10 cellular contexts compared by ENCODE assay signal in the genomic region with DNA sequence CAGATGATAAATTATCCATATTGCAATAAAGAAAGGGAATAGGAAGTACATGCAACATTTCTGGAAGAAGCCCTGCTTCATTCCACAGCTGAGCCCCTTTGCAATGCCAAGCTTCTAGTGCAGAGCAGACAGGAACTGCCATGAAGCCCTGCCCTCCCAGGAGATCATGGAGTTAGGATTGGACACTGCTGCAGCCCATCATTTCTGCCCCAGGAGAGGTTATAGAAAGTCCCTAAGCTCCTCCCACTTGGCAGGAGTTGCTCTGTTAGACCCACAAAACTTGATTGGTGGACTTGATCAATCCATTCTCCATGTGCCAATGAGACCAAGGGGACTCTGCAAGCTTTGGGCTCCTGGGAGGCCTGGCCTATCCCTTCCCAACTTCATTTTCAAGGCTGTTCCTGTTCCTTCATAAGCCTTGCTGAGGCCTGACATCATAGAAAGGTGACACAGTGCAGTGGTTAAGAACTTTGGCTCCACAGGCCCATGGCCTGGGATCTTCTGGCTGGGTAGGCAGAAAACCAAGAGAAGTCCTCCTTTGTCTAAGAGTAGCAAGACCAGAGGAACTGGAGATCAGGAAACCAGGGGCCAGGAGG. TPM values are rescaled to one million over a fixed set of nuclear protein-coding genes. Genes with fewer than 3 reads are reported as not detected.
DNase-seq lines count a peak whose midpoint lies in the region; ATAC-seq and TF ChIP-seq lines count a peak whose summit lies in the region.
"Had no signal": no experiment of that assay in that cellular context is flagged by ENCODE, and none has a peak within 500 bp of the region (broad histone marks: within the 10 kb centered on the region; RNA-seq: fewer than 3 reads in every experiment).

No MANE protein-coding gene starts in this region.

- peaks cover 24% of the 10 kb centered on the region; the same call in 1 of the 2 replicates for H3K79me2 ChIP-seq in KMS-11 (ENCODE audit: insufficient read depth, low read depth)

- no peak overlapping the region for H3K9ac ChIP-seq in KMS-11

- H3K9me3 ChIP-seq in WERI-Rb-1 (ENCODE audit: severe bottlenecking) = no peaks in the 10 kb centered on the region
- no peaks in the 10 kb centered on the region for H3K9me3 ChIP-seq in naive thymus-derived CD4-positive, alpha-beta T cell (ENCODE audit: control insufficient read depth in 2 of 3, low read length in 3 of 3)
- H3K9me3 ChIP-seq in vagina = no peaks in the 10 kb centered on the region

- H3K9me3 Mint-ChIP-seq in naive thymus-derived CD4-positive, alpha-beta T cell = no peaks in the 10 kb centered on the region
- H3K9me3 Mint-ChIP-seq: activated naive CD4-positive, alpha-beta T cell treated with anti-CD3 and anti-CD28 coated beads, Interleukin-2, amount 50 U/mL, for 72 hours had no signal

- no peaks in the 10 kb centered on the region for H3K27me3 Mint-ChIP-seq in naive thymus-derived CD4-positive, alpha-beta T cell

- TF ChIP-seq POLR2A in vagina (IDR thresholded peaks at IDR 0.05) = no peak

- H2AFZ ChIP-seq in KMS-11 (ENCODE audit: low read depth) = peak overlapping the region; percentile 8; the same call in 1 of the 2 replicates

- H3K27ac ChIP-seq in KMS-11 = no peak overlapping the region
- H3K27ac ChIP-seq in WERI-Rb-1 = no peak overlapping the region
- H3K27ac ChIP-seq in naive thymus-derived CD4-positive, alpha-beta T cell (ENCODE audit: low read depth, low read length) = peak overlapping the region; percentile 98
- no peak overlapping the region for H3K27ac ChIP-seq in vagina
- no peak overlapping the region for H3K27ac ChIP-seq in substantia nigra (ENCODE audit: low read depth, low read length, poor library complexity, severe bottlenecking)

- peaks cover 53% of the 10 kb centered on the region for H3K4me1 ChIP-seq in KMS-11 (ENCODE audit: low read depth, poor library complexity, severe bottlenecking)
- peaks cover 45 to 56% of the 10 kb centered on the region in 2 donors for H3K4me1 ChIP-seq in naive thymus-derived CD4-positive, alpha-beta T cell (ENCODE audit: control insufficient read depth in 2 of 2, insufficient read depth in 2 of 2, low read length in 2 of 2)
- H3K4me1 ChIP-seq in vagina = no peaks in the 10 kb centered on the region

- H3K4me1 Mint-ChIP-seq in naive thymus-derived CD4-positive, alpha-beta T cell = peaks cover 56 to 87% (median 80%) of the 10 kb centered on the region in 7 donors

- H3K36me3 ChIP-seq in KMS-11 (ENCODE audit: insufficient read depth) (no peaks in the 10 kb centered on the region), WERI-Rb-1 (no peaks in the 10 kb centered on the region), vagina (no peaks in the 10 kb centered on the region)
- peaks cover 0 to 9% (median 0%) of the 10 kb centered on the region in 3 experiments for H3K36me3 ChIP-seq in naive thymus-derived CD4-positive, alpha-beta T cell (ENCODE audit: control insufficient read depth in 2 of 3, insufficient read depth in 3 of 3, low read length in 3 of 3)

- H3K4me3 Mint-ChIP-seq in naive thymus-derived CD4-positive, alpha-beta T cell = peak overlapping the region; percentile 83 to 100 (median 98)

- H3K4me2 ChIP-seq in KMS-11 = peak overlapping the region; percentile 17; the same call in 1 of the 2 replicates

- H4K20me1 ChIP-seq in KMS-11 (ENCODE audit: insufficient read depth) = no peaks in the 10 kb centered on the region

- intact Hi-C loops in naive thymus-derived CD4-positive, alpha-beta T cell (cut with micrococcal nuclease) = loop anchor here in 1 of 2 donors (10.0 kb wide), 1 partner anchor 306 kb away; the partner anchor contains the start of gene PUM1
- intact Hi-C loops in vagina (cut with DNase I) = loop anchor here (2.0 kb wide), 1 partner anchor 78 kb away; no protein-coding TSS in a partner anchor

- H3K4me3 ChIP-seq in KMS-11 (IDR thresholded peaks at IDR 0.05; ENCODE audit: insufficient read depth, low read depth, low read length) (no peak overlapping the region), WERI-Rb-1 (ENCODE audit: low read depth, low read length) (no peak overlapping the region), vagina (no peak overlapping the region)
- H3K4me3 ChIP-seq in naive thymus-derived CD4-positive, alpha-beta T cell (ENCODE audit: low read length) = peak overlapping the region; percentile 45

- peaks cover 0 to 26% (median 5%) of the 10 kb centered on the region in 5 donors for H3K36me3 Mint-ChIP-seq in naive thymus-derived CD4-positive, alpha-beta T cell

- H3K27ac Mint-ChIP-seq in naive thymus-derived CD4-positive, alpha-beta T cell = peak overlapping the region; percentile 66 to 99 (median 97)

- H3K27me3 ChIP-seq in KMS-11 (ENCODE audit: insufficient read depth, low read depth) (no peaks in the 10 kb centered on the region; the same call in 1 of the 2 replicates), WERI-Rb-1 (ENCODE audit: insufficient read depth, low read depth, severe bottlenecking) (no peaks in the 10 kb centered on the region), vagina (no peaks in the 10 kb centered on the region)
- no peaks in the 10 kb centered on the region for H3K27me3 ChIP-seq in naive thymus-derived CD4-positive, alpha-beta T cell (ENCODE audit: control insufficient read depth in 2 of 2, insufficient read depth in 2 of 2, low read length in 2 of 2)

- no peak for TF ChIP-seq CTCF in KMS-11 (conservative IDR thresholded peaks at IDR 0.05; ENCODE audit: low read depth, low read length)
- TF ChIP-seq CTCF in WERI-Rb-1 (IDR thresholded peaks at IDR 0.05; ENCODE audit: low read depth, low read length) = no peak
- no peak for TF ChIP-seq CTCF in vagina (IDR thresholded peaks at IDR 0.05)

- POLR2A ChIA-PET in naive thymus-derived CD4-positive, alpha-beta T cell (lab: Charles Lee) = interaction anchor here (0.7 to 42.4 kb wide), 4 partner anchors 4 to 151 kb away, joined by 3 to 1281 read pairs (median 657); partner anchors contain the start of genes LAPTM5 and MATN1

- DNase-seq in DMS53 (lab: John Stamatoyannopoulos, UW) (peak; percentile 20), DMS53 treated with DMSO at 0.1 percent for 48 hours (lab: John Stamatoyannopoulos, UW; ENCODE audit: unreplicated experiment) (no peak), WERI-Rb-1 (peak; percentile 55), vagina (ENCODE audit: extremely low spot score in 2 of 2) (no peak), substantia nigra (lab: John Stamatoyannopoulos, UW) (no peak), NCI-H748 (lab: John Stamatoyannopoulos, UW; ENCODE audit: unreplicated experiment) (no peak)
- no peak for DNase-seq in naive thymus-derived CD4-positive, alpha-beta T cell
- DNase-seq: NCI-H510A treated with DMSO at 0.1 percent for 48 hours had no signal

- CTCF ChIA-PET in naive thymus-derived CD4-positive, alpha-beta T cell (lab: Charles Lee) = interaction anchor here (1.3 to 12.1 kb wide), 5 partner anchors 12 to 39 kb away, joined by 3 to 133 read pairs (median 53); no protein-coding TSS in a partner anchor

- no peak for ATAC-seq in naive thymus-derived CD4-positive, alpha-beta T cell

RNA-seq across cellular contexts. Expression of gene LAPTM5, which starts 1.3 kb away (rescaled TPM):
- 100 to 1,000 TPM; 464 to 783 (median 647) TPM for total RNA-seq in naive thymus-derived CD4-positive, alpha-beta T cell
- 100 to 1,000 TPM; 551 to 556 TPM for polyA plus RNA-seq in naive thymus-derived CD4-positive, alpha-beta T cell
- 39.8 TPM for total RNA-seq in vagina

RNA-seq across cellular contexts. Expression of gene MATN1, which starts 35.5 kb away (rescaled TPM):
- total RNA-seq in naive thymus-derived CD4-positive, alpha-beta T cell = 1 to 10 TPM in 2 of 5 experiments, under 1 TPM in 3; 0.08 to 3.6 (median 0.22) TPM
- not detected for polyA plus RNA-seq in naive thymus-derived CD4-positive, alpha-beta T cell
- 0.49 TPM for total RNA-seq in vagina

Comparison
In these comparisons a context has a peak if more than half of its experiments do, and no peak if none do; other contexts are left out.
1. DNase-seq: peak in DMS53 (single experiment) and WERI-Rb-1 (single experiment); none in DMS53 treated with DMSO at 0.1 percent for 48 hours (single experiment), naive thymus-derived CD4-positive, alpha-beta T cell (0 of 9), vagina (0 of 2), substantia nigra (0 of 49) and NCI-H748 (single experiment).
2. RNA of gene LAPTM5, which starts 1.3 kb away (total RNA-seq): 464 to 783 TPM in naive thymus-derived CD4-positive, alpha-beta T cell; 39.8 TPM in vagina (single experiment); every median in the first group is over 10 times any median in the second.